ENCODE assay signal across 8 cellular contexts in genomic region chrX:56728321-56728720, GRCh38. TPM values are rescaled to one million over a fixed set of nuclear protein-coding genes. Genes with fewer than 3 reads are reported as not detected.
DNase-seq lines count a peak whose midpoint lies in the region; ATAC-seq, FAIRE-seq and TF ChIP-seq lines count a peak whose summit lies in the region.

No MANE protein-coding gene starts in this region.

- no peak overlapping the region for H3K4ac ChIP-seq in H1 (replicated peaks; ENCODE audit: insufficient read length, low read depth, low read length)

- H3K14ac ChIP-seq in H1 (ENCODE audit: insufficient read length): no peak overlapping the region

- no peak overlapping the region for H2BK120ac ChIP-seq in H1 (replicated peaks; ENCODE audit: low read depth, low read length)

- H3K27me3 Mint-ChIP-seq in activated CD4-positive, alpha-beta T cell treated with anti-CD3 and anti-CD28 coated beads for 36 hours: no peaks in the 10 kb centered on the region

- H2BK12ac ChIP-seq in H1 (ENCODE audit: low read depth, low read length): no peak overlapping the region

- H2BK15ac ChIP-seq in H1 (ENCODE audit: low read length): no peak overlapping the region

- no peak overlapping the region for H4K8ac ChIP-seq in H1 (ENCODE audit: extremely low read depth, insufficient read depth, low read length)

- no peak for TF ChIP-seq EP300 in H1 (IDR thresholded peaks at IDR 0.05; ENCODE audit: borderline replicate concordance in 1 of 2, low read depth in 2 of 2, low read length in 2 of 2)

- intact Hi-C loops in activated CD4-positive, alpha-beta T cell treated with anti-CD3 and anti-CD28 coated beads for 36 hours (cut with DNase I, micrococcal nuclease): loop anchor here (2.0 to 5.0 kb wide), 2 partner anchors 164 to 821 kb away; no protein-coding TSS in a partner anchor

- H3K23me2 ChIP-seq in H1 (ENCODE audit: low read depth, low read length): no peaks in the 10 kb centered on the region

- H3K4me1 ChIP-seq in H1 (replicated peaks in 1 of 4; ENCODE audit: control insufficient read depth in 3 of 4, insufficient read depth in 4 of 4, low read length in 3 of 4) (no peaks in the 10 kb centered on the region), skeletal muscle satellite cell (ENCODE audit: control insufficient read depth, insufficient read depth, low read length) (no peaks in the 10 kb centered on the region)

- H4K20me1 ChIP-seq in H1 (replicated peaks in 1 of 2; ENCODE audit: control insufficient read depth in 1 of 2, insufficient read depth in 2 of 2, low read length in 2 of 2): no peaks in the 10 kb centered on the region

- H3K9me3 Mint-ChIP-seq in activated CD4-positive, alpha-beta T cell treated with anti-CD3 and anti-CD28 coated beads for 36 hours (ENCODE audit: low read depth): no peaks in the 10 kb centered on the region

- peak overlapping the region; percentile 83 for H3K4me3 Mint-ChIP-seq in activated CD4-positive, alpha-beta T cell treated with anti-CD3 and anti-CD28 coated beads for 36 hours

- H3K79me1 ChIP-seq in H1 (ENCODE audit: low read depth, low read length): no peaks in the 10 kb centered on the region

- FAIRE-seq in H1 (lab: Jason Lieb, UNC): no peak

- no peak overlapping the region for H3K9ac ChIP-seq in H1 (replicated peaks in 1 of 4; ENCODE audit: extremely low read depth in 1 of 4, low read depth in 3 of 4, low read length in 3 of 4)
- H3K9ac ChIP-seq in skeletal muscle satellite cell (ENCODE audit: low read depth, low read length): no peak overlapping the region

- H3K9me3 ChIP-seq in H1 (ENCODE audit: insufficient read depth in 2 of 2, low read depth in 1 of 2, low read length in 1 of 2): no peaks in the 10 kb centered on the region
- no peaks in the 10 kb centered on the region for H3K9me3 ChIP-seq in skeletal muscle satellite cell (replicated peaks; ENCODE audit: low read length)

- H2BK20ac ChIP-seq in H1 (ENCODE audit: low read length): no peak overlapping the region

- H3K27me3 ChIP-seq in H1 (replicated peaks in 1 of 4; ENCODE audit: control insufficient read depth in 3 of 4, extremely low read depth in 1 of 4, insufficient read depth in 3 of 4, low read length in 3 of 4) (no peaks in the 10 kb centered on the region), skeletal muscle satellite cell (ENCODE audit: control insufficient read depth, insufficient read depth, low read length) (no peaks in the 10 kb centered on the region)

- no peak for TF ChIP-seq POLR2A in H1 (IDR thresholded peaks at IDR 0.05; ENCODE audit: control extremely low read depth in 1 of 2, low read depth in 2 of 2, low read length in 2 of 2)

- H2AK5ac ChIP-seq in H1 (ENCODE audit: low read depth, low read length): no peak overlapping the region

- H3K4me1 Mint-ChIP-seq in activated CD4-positive, alpha-beta T cell treated with anti-CD3 and anti-CD28 coated beads for 36 hours: peaks cover 23% of the 10 kb centered on the region

- TF ChIP-seq RAD21 in H1 (IDR thresholded peaks at IDR 0.05 in 1 of 2, conservative IDR thresholded peaks at IDR 0.05 in 1 of 2; ENCODE audit: low read depth in 2 of 2, low read length in 2 of 2): no peak

- WGBS in H1 (ENCODE audit: extremely low coverage in 1 of 2, insufficient coverage in 1 of 2, insufficient read length in 1 of 2, insufficient replicate concordance in 2 of 2, low coverage in 1 of 2, low lambda C conversion rate in 2 of 2, missing lambda C conversion rate in 1 of 2), 2 experiments: 24% methylated on average over 2 of the region's 2 CpGs; no CpG with 5 or more reads in 1 of the 2 experiments

- no peak overlapping the region for H3K23ac ChIP-seq in H1 (ENCODE audit: insufficient read length)

- H3K36me3 Mint-ChIP-seq in activated CD4-positive, alpha-beta T cell treated with anti-CD3 and anti-CD28 coated beads for 36 hours (ENCODE audit: low read depth): peaks cover 1% of the 10 kb centered on the region

- H3K79me2 ChIP-seq in H1 (ENCODE audit: control insufficient read depth in 1 of 2, insufficient read depth in 2 of 2, low read length in 2 of 2): peaks cover 0 to 30% of the 10 kb centered on the region in 2 experiments; a peak in 2 of 4 replicates

- H4K91ac ChIP-seq in H1 (replicated peaks; ENCODE audit: insufficient read length, low read length): no peak overlapping the region

- POLR2A ChIA-PET in activated CD4-positive, alpha-beta T cell treated with anti-CD3 and anti-CD28 coated beads for 36 hours (lab: Charles Lee): no interaction called here
- POLR2A ChIA-PET in H1 (lab: Charles Lee; ENCODE audit: partially characterized antibody): interaction anchor here (0.6 to 0.8 kb wide), 2 partner anchors 70 to 164 kb away, joined by 3 read pairs; no protein-coding TSS in a partner anchor

- ATAC-seq in activated CD4-positive, alpha-beta T cell treated with anti-CD3 and anti-CD28 coated beads for 36 hours: no peak
- ATAC-seq in HG03565 (IDR thresholded peaks at IDR 0.05; ENCODE audit: unreplicated experiment): no peak

- no peak overlapping the region for H2BK5ac ChIP-seq in H1 (ENCODE audit: low read depth, low read length)

- no peak overlapping the region for H3K27ac ChIP-seq in H1 (ENCODE audit: low read depth, low read length)

- no peak for TF ChIP-seq CTCF in H1 (IDR thresholded peaks at IDR 0.05; ENCODE audit: control extremely low read depth in 1 of 3, insufficient read depth in 1 of 3, low read depth in 1 of 3, low read length in 3 of 3)

- no peak overlapping the region for H3K18ac ChIP-seq in H1 (ENCODE audit: extremely low read depth, low read length)

- no peak overlapping the region for H3K27ac Mint-ChIP-seq in activated CD4-positive, alpha-beta T cell treated with anti-CD3 and anti-CD28 coated beads for 36 hours

- DNase-seq in activated CD4-positive, alpha-beta T cell treated with anti-CD3 and anti-CD28 coated beads for 36 hours: no peak
- no peak for DNase-seq in activated CD4-positive, alpha-beta T cell treated with anti-CD3 and anti-CD28 coated beads, Interleukin-2, amount 50 U/mL, for 48 hours
- DNase-seq in NCI-H748 (lab: John Stamatoyannopoulos, UW; ENCODE audit: unreplicated experiment) (peak; percentile 1), H1 (ENCODE audit: low read depth in 1 of 2, low spot score in 2 of 2) (no peak), NCI-H1417 treated with DMSO at 0.1 percent for 48 hours (lab: John Stamatoyannopoulos, UW) (no peak)
- DNase-seq in stimulated activated CD4-positive, alpha-beta T cell treated with anti-CD3 and anti-CD28 coated beads, Interleukin-2, amount 100 ng/mL, for 24 hours: no peak

- no peak overlapping the region for H3K56ac ChIP-seq in H1 (replicated peaks; ENCODE audit: insufficient read length, low read depth, low read length)

- no peak overlapping the region for H4K5ac ChIP-seq in H1 (ENCODE audit: insufficient read length, low read depth, low read length)

- CTCF ChIA-PET in activated CD4-positive, alpha-beta T cell treated with anti-CD3 and anti-CD28 coated beads for 36 hours (lab: Charles Lee): interaction anchor here (1.1 to 4.1 kb wide), 6 partner anchors 9 to 486 kb away, joined by 3 to 33 read pairs (median 3); no protein-coding TSS in a partner anchor
- CTCF ChIA-PET in H1 (lab: Charles Lee; ENCODE audit: partially characterized antibody): interaction anchor here (0.6 to 2.0 kb wide), 4 partner anchors 9 to 755 kb away, joined by 3 to 11 read pairs (median 4); no protein-coding TSS in a partner anchor

- H2AFZ ChIP-seq in H1 (ENCODE audit: low read length): no peak overlapping the region

- peak overlapping the region in 3 of 4 experiments; percentile 78 to 93 (median 89); a peak in 2 of 8 replicates for H3K4me3 ChIP-seq in H1 (ENCODE audit: extremely low read depth in 1 of 4, insufficient read depth in 2 of 4, low read depth in 3 of 4, low read length in 4 of 4)
- peak overlapping the region; percentile 85 for H3K4me3 ChIP-seq in skeletal muscle satellite cell (ENCODE audit: low read length)

- H3K4me2 ChIP-seq in H1 (ENCODE audit: insufficient read depth in 1 of 2, low read depth in 2 of 2, low read length in 2 of 2) (peak overlapping the region; percentile 53 to 68), skeletal muscle satellite cell (ENCODE audit: low read length) (peak overlapping the region; percentile 72)

- H3K36me3 ChIP-seq in H1 (ENCODE audit: control insufficient read depth in 2 of 4, insufficient read depth in 4 of 4, low read length in 3 of 4) (no peaks in the 10 kb centered on the region; a peak in 1 of 8 replicates), skeletal muscle satellite cell (ENCODE audit: insufficient read depth, low read length) (no peaks in the 10 kb centered on the region)

TF ChIP-seq in H1, 55 proteins besides CTCF, POLR2A, EP300 and RAD21 (continues in another document):
- TF ChIP-seq NRF1 (IDR thresholded peaks at IDR 0.05; ENCODE audit: low read depth, low read length): no peak

RNA-seq across cellular contexts. Expression of gene NBDY, which starts 0.7 kb away (rescaled TPM):
- 10 to 100 TPM; 37.0 to 53.3 TPM for total RNA-seq in activated CD4-positive, alpha-beta T cell treated with anti-CD3 and anti-CD28 coated beads for 36 hours
- 57.8 and 66.0 TPM in 2 replicates for total RNA-seq in H1 (2021; fragmentation: NEBNext Ultra II Directional; extraction: Animal tissue kit (Norgen Biotek cat#: 25700))
- polyA plus RNA-seq in H1 (2011; rRNA removed): 42.3 and 50.9 TPM in 2 replicates
- polyA plus RNA-seq in H1 (2011; cell fraction: cytosol; rRNA removed): 26.6 TPM
- polyA plus RNA-seq in H1 (2011; cell fraction: nucleus; rRNA removed): 50.0 TPM
- polyA plus RNA-seq in H1 (2012, experiment 1 of 2): 48.8 to 69.7 TPM (median 58.0 TPM) in 4 replicates
- polyA plus RNA-seq in H1 (2012, experiment 2 of 2): 47.6 TPM
- polyA plus RNA-seq in H1 (2013, experiment 1 of 2): 96.4 TPM
- polyA plus RNA-seq in H1 (2013, experiment 2 of 2): 98.4 TPM
- polyA minus RNA-seq in H1 (2011; rRNA and poly(A)+ RNA removed): 15.1 and 15.6 TPM in 2 replicates
- polyA minus RNA-seq in H1 (2011; cell fraction: cytosol; rRNA and poly(A)+ RNA removed): 19.3 TPM
- 25.8 TPM for polyA minus RNA-seq in H1 (2011; cell fraction: nucleus; rRNA and poly(A)+ RNA removed)
- 10.1 and 12.2 TPM in 2 replicates for total RNA-seq in skeletal muscle satellite cell (2012; rRNA removed)
